8 cellular contexts compared by ENCODE assay signal in the genomic region with DNA sequence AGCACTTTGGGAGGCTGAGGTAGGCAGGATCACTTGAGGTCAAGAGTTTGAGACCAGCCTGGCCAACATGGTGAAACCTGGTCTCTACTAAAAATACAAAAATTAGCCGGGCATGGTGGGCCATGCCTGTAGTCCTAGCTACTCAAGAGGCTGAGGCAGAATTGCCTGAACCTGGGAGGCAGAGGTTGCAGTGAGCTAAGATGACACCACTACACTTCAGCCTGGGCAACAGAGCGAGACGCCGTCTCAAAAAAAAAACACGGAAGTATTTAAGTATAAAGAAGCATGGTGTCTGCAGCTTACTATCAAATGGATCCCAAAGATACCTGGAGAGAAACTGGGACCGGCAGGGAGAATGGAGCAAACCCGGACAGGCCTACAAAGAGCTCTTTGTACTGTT. TPM values are rescaled to one million over a fixed set of nuclear protein-coding genes. Genes with fewer than 3 reads are reported as not detected.
DNase-seq lines count a peak whose midpoint lies in the region; ATAC-seq, FAIRE-seq and TF ChIP-seq lines count a peak whose summit lies in the region.
"Not testable (repeated sequence)": the region's sequence is repeated elsewhere in the genome, so short reads cannot be mapped to it uniquely, and the experiment has no call there.
"Had no signal": no experiment of that assay in that cellular context is flagged by ENCODE, and none has a peak within 500 bp of the region (broad histone marks: within the 10 kb centered on the region; RNA-seq: fewer than 3 reads in every experiment).

No MANE protein-coding gene starts in this region.

- TF ChIP-seq EP300 in GM12878 (IDR thresholded peaks at IDR 0.05; ENCODE audit: borderline replicate concordance in 1 of 2, control insufficient read depth in 1 of 2, low read depth in 2 of 2, low read length in 2 of 2) = not testable (repeated sequence)

- in situ Hi-C loops in GM12878 (cut with MboI) = not testable (repeated sequence)

- H3K9me3 ChIP-seq in OCI-LY7 (ENCODE audit: low read length); GM12878 (replicated peaks; ENCODE audit: control insufficient read depth, insufficient read depth, low read length): not testable (repeated sequence)

- not testable (repeated sequence) for ATAC-seq in GM12878

- BruUV-seq in OCI-LY7 (replicated peaks; lab: Mats Ljungman, UMichigan); GM12878 (replicated peaks; lab: Mats Ljungman, UMichigan): not testable (repeated sequence)

- not testable (repeated sequence) for H3K4me3 ChIP-seq in OCI-LY7 (ENCODE audit: low read depth, low read length, poor library complexity, severe bottlenecking); GM12878; dorsolateral prefrontal cortex

- H3K9ac ChIP-seq in GM12878 (ENCODE audit: control insufficient read depth, insufficient read depth, low read length) = not testable (repeated sequence)

- intact Hi-C loops in OCI-LY7 (cut with micrococcal nuclease; ENCODE audit: unreplicated experiment); GM12878 (cut with micrococcal nuclease; ENCODE audit: unreplicated experiment); dorsolateral prefrontal cortex (cut with DNase I): not testable (repeated sequence)

- TF ChIP-seq CTCF in OCI-LY7 (conservative IDR thresholded peaks at IDR 0.05; ENCODE audit: low read length); GM12878 (IDR thresholded peaks at IDR 0.05 in 2 of 3, conservative IDR thresholded peaks at IDR 0.05 in 1 of 3; ENCODE audit: control insufficient read depth in 2 of 3, extremely low read depth in 1 of 3, insufficient read depth in 1 of 3, low read depth in 3 of 3, low read length in 3 of 3); dorsolateral prefrontal cortex (IDR thresholded peaks at IDR 0.05 in 54 of 56, conservative IDR thresholded peaks at IDR 0.05 in 2 of 56; ENCODE audit: low read depth in 1 of 56, partially characterized antibody in 56 of 56): not testable (repeated sequence)

- not testable (repeated sequence) for H3K4me1 ChIP-seq in OCI-LY7 (ENCODE audit: insufficient read depth, low read length, poor library complexity, severe bottlenecking); GM12878 (ENCODE audit: control insufficient read depth, insufficient read depth, low read length)

- not testable (repeated sequence) for H2AFZ ChIP-seq in OCI-LY7 (ENCODE audit: low read length); GM12878 (ENCODE audit: control insufficient read depth, low read depth, low read length)

- TF ChIP-seq RAD21 in GM12878 (IDR thresholded peaks at IDR 0.05; ENCODE audit: insufficient read depth, low read depth, low read length) = not testable (repeated sequence)

- SMC1A ChIA-PET in GM12878 (lab: Charles Lee; ENCODE audit: uncharacterized antibody, unreplicated experiment) = interaction anchor here (0.9 to 1.5 kb wide), 4 partner anchors 10 to 26 kb away, joined by 3 to 5 read pairs (median 4); a partner anchor contains a TSS

- H3K79me2 ChIP-seq in OCI-LY7 (ENCODE audit: insufficient read depth, low read depth, low read length); GM12878 (ENCODE audit: control insufficient read depth, insufficient read depth, low read length): not testable (repeated sequence)

- not testable (repeated sequence) for H3K9me2 ChIP-seq in OCI-LY7 (ENCODE audit: insufficient read depth, low read length)

- H3K36me3 ChIP-seq in OCI-LY7 (ENCODE audit: insufficient read depth, low read length) = peaks cover 34% of the 10 kb centered on the region
- H3K36me3 ChIP-seq in GM12878 (ENCODE audit: control insufficient read depth in 2 of 2, insufficient read depth in 2 of 2, low read length in 1 of 2) = not testable (repeated sequence)

- CTCF ChIA-PET in OCI-LY7 (lab: Charles Lee; ENCODE audit: unreplicated experiment) = not testable (repeated sequence)
- CTCF ChIA-PET in GM12878 (lab: Yijun Ruan, JAX) = interaction anchor here (0.6 to 1.9 kb wide), 3 partner anchors 41 to 200 kb away, joined by 3 to 4 read pairs (median 3); no protein-coding TSS in a partner anchor

- FAIRE-seq in GM12878 (lab: Jason Lieb, UNC) = not testable (repeated sequence)

- H3K27me3 ChIP-seq in GM12878 (replicated peaks in 1 of 2; ENCODE audit: control insufficient read depth in 2 of 2, insufficient read depth in 2 of 2, low read length in 1 of 2); dorsolateral prefrontal cortex: not testable (repeated sequence)

- not testable (repeated sequence) for TF ChIP-seq POLR2A in GM12878 (IDR thresholded peaks at IDR 0.05; ENCODE audit: low read depth, low read length)

- POLR2A ChIA-PET in OCI-LY7 (lab: Charles Lee); GM12878 (lab: Charles Lee): not testable (repeated sequence)

- not testable (repeated sequence) for H3K4me2 ChIP-seq in OCI-LY7 (ENCODE audit: low read length); GM12878 (ENCODE audit: control insufficient read depth, insufficient read depth)

- H3K27ac ChIP-seq in OCI-LY7 (ENCODE audit: low read depth, low read length, poor library complexity, severe bottlenecking) (peak overlapping the region; percentile 6), dorsolateral prefrontal cortex (peak overlapping the region in 58 of 59 donors; percentile 6 to 99 (median 94)), substantia nigra (ENCODE audit: low read depth, low read length, poor library complexity, severe bottlenecking) (peak overlapping the region; percentile 87)
- not testable (repeated sequence) for H3K27ac ChIP-seq in GM12878 (ENCODE audit: control insufficient read depth, insufficient read depth)

- 93% methylated on average over 7 of the region's 7 CpGs for WGBS in GM12878 (ENCODE audit: insufficient coverage, insufficient replicate concordance, low lambda C conversion rate, missing lambda C conversion rate)

- DNase-seq in NAMALWA (ENCODE audit: low spot score) = peak; percentile 51
- not testable (repeated sequence) for DNase-seq in OCI-LY7 (ENCODE audit: low spot score); GM12878 (ENCODE audit: low read depth, low spot score); dorsolateral prefrontal cortex; substantia nigra (lab: John Stamatoyannopoulos, UW)
- DNase-seq in left kidney (ENCODE audit: low read depth, low spot score) = peak; percentile 55

- H4K20me1 ChIP-seq in OCI-LY7 (ENCODE audit: insufficient read depth, low read length); GM12878 (ENCODE audit: control insufficient read depth, insufficient read depth): not testable (repeated sequence)

- RAD21 ChIA-PET in GM12878 (lab: Charles Lee; ENCODE audit: unreplicated experiment) = not testable (repeated sequence)

RNA-seq across cellular contexts. Expression of a gene that starts 12.7 kb away (rescaled TPM):
- total RNA-seq in OCI-LY7 (2014; rRNA removed; shearing (Covaris generic)) = 9.5 and 10.0 TPM in 2 replicates
- total RNA-seq in OCI-LY7 (2022) (8.7 and 9.2 TPM in 2 replicates), GM12878 (2014; rRNA removed) (7.8 and 8.1 TPM in 2 replicates), GM12878 (2014; rRNA removed; fragmentation: Illumina TruSeq; extraction: Trizol) (5.9 and 6.6 TPM in 2 replicates), GM12878 (2021) (7.3 and 8.1 TPM in 2 replicates), dorsolateral prefrontal cortex (10 to 100 TPM; 15.1 to 52.2 (median 27.7) TPM)
- 2.7 and 2.8 TPM in 2 replicates for total RNA-seq in GM12878 (2013; cell fraction: nucleolus; rRNA removed)
- polyA plus RNA-seq in GM12878 (2011; ENCODE audit: low read depth) = 2.6 TPM
- polyA plus RNA-seq in GM12878 (2011; rRNA removed) (2.5 and 3.3 TPM in 2 replicates), GM12878 (2014; fragmentation: Illumina TruSeq; extraction: Trizol) (5.0 and 6.3 TPM in 2 replicates), GM12878 (2014; fragmentation: Nextera tagmentation; extraction: Ambion mirVana) (1 to 10 TPM; 1.4 to 1.6 TPM), GM12878 (2014; rRNA removed) (5.1 and 5.7 TPM in 2 replicates), GM12878 (2016; fragmentation: Nextera tagmentation; extraction: Ambion mirVana) (under 1 TPM; 0.48 to 0.58 TPM)
- 1.5 and 1.7 TPM in 2 replicates for polyA plus RNA-seq in GM12878 (2011; cell fraction: cytosol; rRNA removed)
- 1.6 and 2.0 TPM in 2 replicates for polyA plus RNA-seq in GM12878 (2011; cell fraction: nucleus; rRNA removed)
- 3.2 and 4.8 TPM in 2 replicates for polyA plus RNA-seq in GM12878 (2012)
- 1.0 and 1.5 TPM in 2 replicates for polyA minus RNA-seq in GM12878 (2011; rRNA and poly(A)+ RNA removed)
- 1.5 and 1.7 TPM in 2 replicates for polyA minus RNA-seq in GM12878 (2011; cell fraction: cytosol; rRNA and poly(A)+ RNA removed)
- 0.57 and 0.60 TPM in 2 replicates for polyA minus RNA-seq in GM12878 (2011; cell fraction: nucleus; rRNA and poly(A)+ RNA removed)

RNA-seq across cellular contexts. Expression of a gene that starts 32.1 kb away (rescaled TPM):
- total RNA-seq in OCI-LY7 (2014; rRNA removed; shearing (Covaris generic)) = 1.0 and 1.7 TPM in 2 replicates
- 5.2 and 6.1 TPM in 2 replicates for total RNA-seq in OCI-LY7 (2022)
- 4.6 and 4.9 TPM in 2 replicates for total RNA-seq in GM12878 (2013; cell fraction: nucleolus; rRNA removed)
- total RNA-seq in GM12878 (2014; rRNA removed) = 1.1 and 2.0 TPM in 2 replicates
- total RNA-seq in GM12878 (2014; rRNA removed; fragmentation: Illumina TruSeq; extraction: Trizol) = 0.51 and 0.63 TPM in 2 replicates
- total RNA-seq in GM12878 (2021) = 0.96 and 1.0 TPM in 2 replicates
- polyA plus RNA-seq in GM12878 (2011; ENCODE audit: low read depth) = not detected
- polyA plus RNA-seq in GM12878 (2011; rRNA removed) = 1.7 and 2.1 TPM in 2 replicates
- 1.7 and 2.2 TPM in 2 replicates for polyA plus RNA-seq in GM12878 (2011; cell fraction: cytosol; rRNA removed)
- 7.7 and 11.8 TPM in 2 replicates for polyA plus RNA-seq in GM12878 (2011; cell fraction: nucleus; rRNA removed)
- polyA plus RNA-seq in GM12878 (2012) = 1.5 and 2.4 TPM in 2 replicates
- polyA plus RNA-seq in GM12878 (2014; fragmentation: Illumina TruSeq; extraction: Trizol) = 0.21 TPM in 1 of 2 replicates, not detected in the other
- under 1 TPM in 1 of 2 experiments, not detected in 1; 0.09 TPM for polyA plus RNA-seq in GM12878 (2014; fragmentation: Nextera tagmentation; extraction: Ambion mirVana)
- polyA plus RNA-seq in GM12878 (2014; rRNA removed) = 1.2 and 1.4 TPM in 2 replicates
- polyA plus RNA-seq in GM12878 (2016; fragmentation: Nextera tagmentation; extraction: Ambion mirVana) = under 1 TPM; 0.13 to 0.29 TPM
- 0.82 TPM in 1 of 2 replicates, not detected in the other for polyA minus RNA-seq in GM12878 (2011; rRNA and poly(A)+ RNA removed)
- polyA minus RNA-seq in GM12878 (2011; cell fraction: cytosol; rRNA and poly(A)+ RNA removed) = 0.53 and 0.62 TPM in 2 replicates
- polyA minus RNA-seq in GM12878 (2011; cell fraction: nucleus; rRNA and poly(A)+ RNA removed) = 1.3 TPM in 1 of 2 replicates, not detected in the other
- 100 to 1,000 TPM in 8 of 120 experiments, 10 to 100 TPM in 112; 15.9 to 126 (median 44.6) TPM for total RNA-seq in dorsolateral prefrontal cortex
- total RNA-seq: CD4-positive, alpha-beta T cell; CD8-positive, alpha-beta memory T cell had no signal
- polyA plus RNA-seq: CD8-positive, alpha-beta memory T cell had no signal

RNA-seq across cellular contexts. Expression of a gene that starts 44.3 kb away (rescaled TPM):
- 64.8 and 75.6 TPM in 2 replicates for total RNA-seq in OCI-LY7 (2014; rRNA removed; shearing (Covaris generic))
- total RNA-seq in OCI-LY7 (2022) (66.2 and 69.9 TPM in 2 replicates), GM12878 (2014; rRNA removed) (50.5 and 62.1 TPM in 2 replicates), GM12878 (2014; rRNA removed; fragmentation: Illumina TruSeq; extraction: Trizol) (13.9 and 18.1 TPM in 2 replicates), GM12878 (2021) (52.6 and 59.8 TPM in 2 replicates), dorsolateral prefrontal cortex (100 to 1,000 TPM in 1 of 120 experiments, 10 to 100 TPM in 119; 40.5 to 100 (median 61.4) TPM)
- 31.0 and 35.8 TPM in 2 replicates for total RNA-seq in GM12878 (2013; cell fraction: nucleolus; rRNA removed)
- 16.4 TPM for polyA plus RNA-seq in GM12878 (2011; ENCODE audit: low read depth)
- polyA plus RNA-seq in GM12878 (2011; rRNA removed) (29.0 and 38.7 TPM in 2 replicates), GM12878 (2014; fragmentation: Illumina TruSeq; extraction: Trizol) (11.0 and 19.0 TPM in 2 replicates), GM12878 (2014; fragmentation: Nextera tagmentation; extraction: Ambion mirVana) (1 to 10 TPM in 1 of 2 experiments, under 1 TPM in 1; 0.72 to 1.4 TPM), GM12878 (2014; rRNA removed) (48.1 and 59.3 TPM in 2 replicates), GM12878 (2016; fragmentation: Nextera tagmentation; extraction: Ambion mirVana) (10 to 100 TPM; 16.1 to 35.7 TPM)
- polyA plus RNA-seq in GM12878 (2011; cell fraction: cytosol; rRNA removed) = 39.9 and 64.5 TPM in 2 replicates
- 69.3 and 120 TPM in 2 replicates for polyA plus RNA-seq in GM12878 (2011; cell fraction: nucleus; rRNA removed)
- polyA plus RNA-seq in GM12878 (2012) = 26.9 and 34.5 TPM in 2 replicates
- 29.5 and 29.8 TPM in 2 replicates for polyA minus RNA-seq in GM12878 (2011; rRNA and poly(A)+ RNA removed)
- polyA minus RNA-seq in GM12878 (2011; cell fraction: cytosol; rRNA and poly(A)+ RNA removed) = 17.4 and 20.6 TPM in 2 replicates
- 11.0 and 16.4 TPM in 2 replicates for polyA minus RNA-seq in GM12878 (2011; cell fraction: nucleus; rRNA and poly(A)+ RNA removed)

RNA-seq across cellular contexts. Expression of a gene that starts 52.6 kb away (rescaled TPM):
- 22.2 and 25.1 TPM in 2 replicates for total RNA-seq in OCI-LY7 (2014; rRNA removed; shearing (Covaris generic))
- total RNA-seq in OCI-LY7 (2022) = 19.9 and 22.6 TPM in 2 replicates
- 6.9 and 10.2 TPM in 2 replicates for total RNA-seq in GM12878 (2013; cell fraction: nucleolus; rRNA removed)
- total RNA-seq in GM12878 (2014; rRNA removed) = 16.0 and 16.3 TPM in 2 replicates
- total RNA-seq in GM12878 (2014; rRNA removed; fragmentation: Illumina TruSeq; extraction: Trizol) = 10.4 and 12.2 TPM in 2 replicates
- 15.1 and 15.2 TPM in 2 replicates for total RNA-seq in GM12878 (2021)
- 4.6 TPM for polyA plus RNA-seq in GM12878 (2011; ENCODE audit: low read depth)
- polyA plus RNA-seq in GM12878 (2011; rRNA removed) = 10.7 and 12.1 TPM in 2 replicates
- polyA plus RNA-seq in GM12878 (2011; cell fraction: cytosol; rRNA removed) = 12.0 and 14.4 TPM in 2 replicates
- 14.7 and 15.7 TPM in 2 replicates for polyA plus RNA-seq in GM12878 (2011; cell fraction: nucleus; rRNA removed)
- 12.0 and 12.8 TPM in 2 replicates for polyA plus RNA-seq in GM12878 (2012)
- 4.8 and 8.3 TPM in 2 replicates for polyA plus RNA-seq in GM12878 (2014; fragmentation: Illumina TruSeq; extraction: Trizol)
- 1 to 10 TPM; 1.8 to 3.7 TPM for polyA plus RNA-seq in GM12878 (2014; fragmentation: Nextera tagmentation; extraction: Ambion mirVana)
- polyA plus RNA-seq in GM12878 (2014; rRNA removed) = 14.8 and 14.9 TPM in 2 replicates
- 10 to 100 TPM; 17.0 to 17.6 TPM for polyA plus RNA-seq in GM12878 (2016; fragmentation: Nextera tagmentation; extraction: Ambion mirVana)
- polyA minus RNA-seq in GM12878 (2011; rRNA and poly(A)+ RNA removed) = 7.1 and 10.9 TPM in 2 replicates
- 4.4 TPM in 2 replicates for polyA minus RNA-seq in GM12878 (2011; cell fraction: cytosol; rRNA and poly(A)+ RNA removed)
- 6.0 and 6.6 TPM in 2 replicates for polyA minus RNA-seq in GM12878 (2011; cell fraction: nucleus; rRNA and poly(A)+ RNA removed)
- 10 to 100 TPM in 44 of 120 experiments, 1 to 10 TPM in 76; 7.2 to 12.6 (median 9.5) TPM for total RNA-seq in dorsolateral prefrontal cortex
